1 cellular context compared by ENCODE assay signal in genomic region chr4:26993541-26993940, GRCh38.
TF ChIP-seq lines count a peak whose summit lies in the region.

No MANE protein-coding gene starts in this region.

TF ChIP-seq in IMR-90, 13 proteins besides CTCF, POLR2A, EP300 and RAD21 (continued from another document):
- no peak for TF ChIP-seq ELK1 (IDR thresholded peaks at IDR 0.05; ENCODE audit: borderline replicate concordance, low read depth, low read length)
